ENCODE assay signal across 9 cellular contexts in the genomic region with DNA sequence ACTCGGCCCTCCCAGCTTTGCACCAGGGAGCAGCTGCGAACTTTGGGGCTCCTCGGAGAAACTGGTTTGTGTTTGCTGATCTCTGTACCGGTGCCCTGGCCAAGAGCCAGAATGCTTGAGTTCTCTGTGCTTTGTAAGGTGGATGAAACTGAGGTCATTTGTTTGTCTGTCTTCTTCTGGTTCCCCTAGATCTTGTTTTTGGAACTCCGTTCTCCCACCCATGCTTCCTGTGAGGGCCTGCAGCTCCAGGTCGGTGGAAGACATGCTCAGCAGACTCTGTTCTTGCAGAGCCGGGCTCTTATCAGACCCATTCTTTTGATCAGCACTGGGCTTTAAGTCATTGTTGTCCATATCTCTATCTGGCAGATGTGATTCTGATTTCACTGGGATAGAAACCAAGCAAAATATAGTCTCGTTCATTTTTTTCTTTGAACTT. TPM values are rescaled to one million over a fixed set of nuclear protein-coding genes. Genes with fewer than 3 reads are reported as not detected.
DNase-seq lines count a peak whose midpoint lies in the region; ATAC-seq and TF ChIP-seq lines count a peak whose summit lies in the region.
"Had no signal": no experiment of that assay in that cellular context is flagged by ENCODE, and none has a peak within 500 bp of the region (broad histone marks: within the 10 kb centered on the region; RNA-seq: fewer than 3 reads in every experiment).

No MANE protein-coding gene starts in this region.

- H3K9me3 Mint-ChIP-seq in stimulated activated naive CD8-positive, alpha-beta T cell treated with anti-CD3 and anti-CD28 coated beads, Interleukin-15, Interleukin-2, amounts not matched to agents 100 ng/mL and 50 ng/mL, for 24 hours = no peaks in the 10 kb centered on the region
- H3K9me3 Mint-ChIP-seq in GM23338 = no peaks in the 10 kb centered on the region

- H3K36me3 ChIP-seq in aorta (ENCODE audit: control insufficient read depth in 1 of 2, insufficient read depth in 2 of 2, low read length in 1 of 2) (no peaks in the 10 kb centered on the region), GM23338 (ENCODE audit: insufficient read depth) (no peaks in the 10 kb centered on the region)

- no peaks in the 10 kb centered on the region for H3K9me3 ChIP-seq in aorta (ENCODE audit: control insufficient read depth, low read length)

- H3K4me1 Mint-ChIP-seq in stimulated activated naive CD8-positive, alpha-beta T cell treated with anti-CD3 and anti-CD28 coated beads, Interleukin-15, Interleukin-2, amounts not matched to agents 100 ng/mL and 50 ng/mL, for 24 hours (ENCODE audit: low read depth) = peaks cover 43% of the 10 kb centered on the region
- peaks cover 10% of the 10 kb centered on the region; the same call in 2 of the 3 replicates for H3K4me1 Mint-ChIP-seq in GM23338

- no peak overlapping the region for H2AFZ ChIP-seq in GM23338

- no peak for ATAC-seq in stimulated activated naive CD8-positive, alpha-beta T cell treated with anti-CD3 and anti-CD28 coated beads, Interleukin-15, Interleukin-2, amounts not matched to agents 100 U/mL and 50 U/mL, for 24 hours
- ATAC-seq in aorta (ENCODE audit: low FRiP score) = peak; percentile 73
- no peak for ATAC-seq in GM23338

- no peaks in the 10 kb centered on the region for H3F3A ChIP-seq in GM23338 (replicated peaks; ENCODE audit: low read depth)

- DNase-seq in stimulated activated naive CD8-positive, alpha-beta T cell treated with anti-CD3 and anti-CD28 coated beads, Interleukin-15, Interleukin-2, amounts not matched to agents 100 U/mL and 50 U/mL, for 24 hours = no peak
- DNase-seq in amniotic epithelial cell (ENCODE audit: low read depth) = peak; percentile 42
- DNase-seq in lung microvascular endothelial cell (ENCODE audit: low read depth in 2 of 2) = peak; percentile 77 to 87
- DNase-seq in aorta = no peak
- no peak for DNase-seq in GM23338 (ENCODE audit: low spot score)
- no peak for DNase-seq in kidney glomerular epithelial cell (lab: John Stamatoyannopoulos, UW)
- DNase-seq in germinal center (ENCODE audit: low spot score) = no peak
- DNase-seq: EL had no signal

- intact Hi-C loops in aorta (cut with DNase I) = no loop called here

- H3K27ac Mint-ChIP-seq in stimulated activated naive CD8-positive, alpha-beta T cell treated with anti-CD3 and anti-CD28 coated beads, Interleukin-15, Interleukin-2, amounts not matched to agents 100 ng/mL and 50 ng/mL, for 24 hours = peak overlapping the region; percentile 15
- no peak overlapping the region for H3K27ac Mint-ChIP-seq in GM23338

- no peaks in the 10 kb centered on the region for H3K9me2 ChIP-seq in GM23338 (ENCODE audit: insufficient read depth)

- H4K20me1 ChIP-seq in GM23338 (replicated peaks; ENCODE audit: insufficient read depth) = no peaks in the 10 kb centered on the region

- no peak overlapping the region for H3K4me2 ChIP-seq in GM23338

- H3K4me3 ChIP-seq in aorta (ENCODE audit: low read length in 2 of 2) = no peak overlapping the region
- H3K4me3 ChIP-seq in GM23338 = no peak overlapping the region

- WGBS in aorta, 2 donors = 2 to 5% methylated on average over 8 of the region's 8 CpGs

- H3K27me3 ChIP-seq in aorta (ENCODE audit: control insufficient read depth in 1 of 2, insufficient read depth in 2 of 2, low read length in 1 of 2) (no peaks in the 10 kb centered on the region), GM23338 (ENCODE audit: insufficient read depth) (no peaks in the 10 kb centered on the region)

- peaks cover 53% of the 10 kb centered on the region for H3K27me3 Mint-ChIP-seq in stimulated activated naive CD8-positive, alpha-beta T cell treated with anti-CD3 and anti-CD28 coated beads, Interleukin-15, Interleukin-2, amounts not matched to agents 100 ng/mL and 50 ng/mL, for 24 hours
- H3K27me3 Mint-ChIP-seq in GM23338 (ENCODE audit: insufficient read depth, low read depth, poor library complexity) = peaks cover 2% of the 10 kb centered on the region

- H3K4me3 Mint-ChIP-seq in stimulated activated naive CD8-positive, alpha-beta T cell treated with anti-CD3 and anti-CD28 coated beads, Interleukin-15, Interleukin-2, amounts not matched to agents 100 ng/mL and 50 ng/mL, for 24 hours = peak overlapping the region; percentile 68
- H3K4me3 Mint-ChIP-seq in GM23338 = no peak overlapping the region

- H3K79me2 ChIP-seq in GM23338 (replicated peaks; ENCODE audit: insufficient read depth) = no peaks in the 10 kb centered on the region

- no peaks in the 10 kb centered on the region for H3K36me3 Mint-ChIP-seq in stimulated activated naive CD8-positive, alpha-beta T cell treated with anti-CD3 and anti-CD28 coated beads, Interleukin-15, Interleukin-2, amounts not matched to agents 100 ng/mL and 50 ng/mL, for 24 hours (ENCODE audit: low read depth)
- no peaks in the 10 kb centered on the region for H3K36me3 Mint-ChIP-seq in GM23338 (ENCODE audit: low read depth)

- H3K4me1 ChIP-seq in aorta (ENCODE audit: control insufficient read depth in 1 of 2, insufficient read depth in 2 of 2, low read length in 2 of 2) = peaks cover 0 to 1% of the 10 kb centered on the region in 2 donors
- H3K4me1 ChIP-seq in GM23338 (ENCODE audit: insufficient read depth) = no peaks in the 10 kb centered on the region

- TF ChIP-seq CTCF in GM23338 (conservative IDR thresholded peaks at IDR 0.05; ENCODE audit: low read depth in 2 of 2) = no peak

- H3K27ac ChIP-seq in aorta (ENCODE audit: low read depth in 1 of 2, low read length in 2 of 2) = peak overlapping the region in 1 of 2 donors; percentile 76
- H3K27ac ChIP-seq in GM23338 (ENCODE audit: low read depth) = no peak overlapping the region

TF ChIP-seq in GM23338, 12 proteins besides CTCF, POLR2A, EP300 and RAD21 (continues in another document):
- TF ChIP-seq, protein P1, sequence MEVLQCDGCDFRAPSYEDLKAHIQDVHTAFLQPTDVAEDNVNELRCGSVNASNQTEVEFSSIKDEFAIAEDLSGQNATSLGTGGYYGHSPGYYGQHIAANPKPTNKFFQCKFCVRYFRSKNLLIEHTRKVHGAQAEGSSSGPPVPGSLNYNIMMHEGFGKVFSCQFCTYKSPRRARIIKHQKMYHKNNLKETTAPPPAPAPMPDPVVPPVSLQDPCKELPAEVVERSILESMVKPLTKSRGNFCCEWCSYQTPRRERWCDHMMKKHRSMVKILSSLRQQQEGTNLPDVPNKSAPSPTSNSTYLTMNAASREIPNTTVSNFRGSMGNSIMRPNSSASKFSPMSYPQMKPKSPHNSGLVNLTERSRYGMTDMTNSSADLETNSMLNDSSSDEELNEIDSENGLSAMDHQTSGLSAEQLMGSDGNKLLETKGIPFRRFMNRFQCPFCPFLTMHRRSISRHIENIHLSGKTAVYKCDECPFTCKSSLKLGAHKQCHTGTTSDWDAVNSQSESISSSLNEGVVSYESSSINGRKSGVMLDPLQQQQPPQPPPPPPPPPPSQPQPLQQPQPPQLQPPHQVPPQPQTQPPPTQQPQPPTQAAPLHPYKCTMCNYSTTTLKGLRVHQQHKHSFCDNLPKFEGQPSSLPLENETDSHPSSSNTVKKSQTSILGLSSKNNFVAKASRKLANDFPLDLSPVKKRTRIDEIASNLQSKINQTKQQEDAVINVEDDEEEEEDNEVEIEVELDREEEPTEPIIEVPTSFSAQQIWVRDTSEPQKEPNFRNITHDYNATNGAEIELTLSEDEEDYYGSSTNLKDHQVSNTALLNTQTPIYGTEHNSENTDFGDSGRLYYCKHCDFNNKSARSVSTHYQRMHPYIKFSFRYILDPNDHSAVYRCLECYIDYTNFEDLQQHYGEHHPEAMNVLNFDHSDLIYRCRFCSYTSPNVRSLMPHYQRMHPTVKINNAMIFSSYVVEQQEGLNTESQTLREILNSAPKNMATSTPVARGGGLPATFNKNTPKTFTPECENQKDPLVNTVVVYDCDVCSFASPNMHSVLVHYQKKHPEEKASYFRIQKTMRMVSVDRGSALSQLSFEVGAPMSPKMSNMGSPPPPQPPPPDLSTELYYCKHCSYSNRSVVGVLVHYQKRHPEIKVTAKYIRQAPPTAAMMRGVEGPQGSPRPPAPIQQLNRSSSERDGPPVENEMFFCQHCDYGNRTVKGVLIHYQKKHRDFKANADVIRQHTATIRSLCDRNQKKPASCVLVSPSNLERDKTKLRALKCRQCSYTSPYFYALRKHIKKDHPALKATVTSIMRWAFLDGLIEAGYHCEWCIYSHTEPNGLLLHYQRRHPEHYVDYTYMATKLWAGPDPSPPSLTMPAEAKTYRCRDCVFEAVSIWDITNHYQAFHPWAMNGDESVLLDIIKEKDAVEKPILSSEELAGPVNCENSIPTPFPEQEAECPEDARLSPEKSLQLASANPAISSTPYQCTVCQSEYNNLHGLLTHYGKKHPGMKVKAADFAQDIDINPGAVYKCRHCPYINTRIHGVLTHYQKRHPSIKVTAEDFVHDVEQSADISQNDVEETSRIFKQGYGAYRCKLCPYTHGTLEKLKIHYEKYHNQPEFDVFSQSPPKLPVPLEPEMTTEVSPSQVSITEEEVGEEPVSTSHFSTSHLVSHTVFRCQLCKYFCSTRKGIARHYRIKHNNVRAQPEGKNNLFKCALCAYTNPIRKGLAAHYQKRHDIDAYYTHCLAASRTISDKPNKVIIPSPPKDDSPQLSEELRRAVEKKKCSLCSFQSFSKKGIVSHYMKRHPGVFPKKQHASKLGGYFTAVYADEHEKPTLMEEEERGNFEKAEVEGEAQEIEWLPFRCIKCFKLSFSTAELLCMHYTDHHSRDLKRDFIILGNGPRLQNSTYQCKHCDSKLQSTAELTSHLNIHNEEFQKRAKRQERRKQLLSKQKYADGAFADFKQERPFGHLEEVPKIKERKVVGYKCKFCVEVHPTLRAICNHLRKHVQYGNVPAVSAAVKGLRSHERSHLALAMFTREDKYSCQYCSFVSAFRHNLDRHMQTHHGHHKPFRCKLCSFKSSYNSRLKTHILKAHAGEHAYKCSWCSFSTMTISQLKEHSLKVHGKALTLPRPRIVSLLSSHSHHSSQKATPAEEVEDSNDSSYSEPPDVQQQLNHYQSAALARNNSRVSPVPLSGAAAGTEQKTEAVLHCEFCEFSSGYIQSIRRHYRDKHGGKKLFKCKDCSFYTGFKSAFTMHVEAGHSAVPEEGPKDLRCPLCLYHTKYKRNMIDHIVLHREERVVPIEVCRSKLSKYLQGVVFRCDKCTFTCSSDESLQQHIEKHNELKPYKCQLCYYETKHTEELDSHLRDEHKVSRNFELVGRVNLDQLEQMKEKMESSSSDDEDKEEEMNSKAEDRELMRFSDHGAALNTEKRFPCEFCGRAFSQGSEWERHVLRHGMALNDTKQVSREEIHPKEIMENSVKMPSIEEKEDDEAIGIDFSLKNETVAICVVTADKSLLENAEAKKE (CRISPR knock-in tag; IDR thresholded peaks at IDR 0.05) = no peak
- TF ChIP-seq ZNF114 (CRISPR knock-in tag; IDR thresholded peaks at IDR 0.05) = no peak
- TF ChIP-seq EZH2phosphoT487 (IDR thresholded peaks at IDR 0.05; ENCODE audit: unreplicated experiment) = no peak
- TF ChIP-seq STAT1 (IDR thresholded peaks at IDR 0.05; ENCODE audit: unreplicated experiment) = no peak
- no peak for TF ChIP-seq ZNF331 (CRISPR knock-in tag; IDR thresholded peaks at IDR 0.05; ENCODE audit: low read depth)

RNA-seq across cellular contexts. Expression of a gene that starts 31.4 kb away (rescaled TPM):
- 46.2 and 60.5 TPM in 2 replicates for total RNA-seq in lung microvascular endothelial cell
- total RNA-seq in aorta = 10 to 100 TPM; 53.0 to 82.4 TPM
- polyA plus RNA-seq in aorta = 10 to 100 TPM; 13.6 to 47.3 TPM
- 2.1 and 2.3 TPM in 2 replicates for total RNA-seq in GM23338 (2014; rRNA removed; shearing (Covaris generic))
- polyA plus RNA-seq in GM23338 (2016; fragmentation: Nextera tagmentation; extraction: Ambion mirVana) = 0.78 TPM in 2 replicates

Comparison
In these comparisons a context has a peak if more than half of its experiments do, and no peak if none do; other contexts are left out.
1. DNase-seq: peak in amniotic epithelial cell (single experiment) and lung microvascular endothelial cell (2 of 2); none in stimulated activated naive CD8-positive, alpha-beta T cell treated with anti-CD3 and anti-CD28 coated beads, Interleukin-15, Interleukin-2, amounts not matched to agents 100 U/mL and 50 U/mL, for 24 hours (single experiment), aorta (0 of 2), GM23338 (single experiment), kidney glomerular epithelial cell (single experiment) and germinal center (single experiment).
2. RNA of a gene that starts 31.4 kb away (total RNA-seq): 53.0 to 82.4 TPM in aorta and 46.2 to 60.5 TPM in lung microvascular endothelial cell; 2.1 to 2.3 TPM in GM23338; every median in the first group is over 10 times any median in the second.